Comparison of ENCODE assay signal across 9 cellular contexts in genomic region chr4:1201851-1202525, GRCh38. TPM values are rescaled to one million over a fixed set of nuclear protein-coding genes. Genes with fewer than 3 reads are reported as not detected.
DNase-seq lines count a peak whose midpoint lies in the region; ATAC-seq and TF ChIP-seq lines count a peak whose summit lies in the region.
"Had no signal": no experiment of that assay in that cellular context is flagged by ENCODE, and none has a peak within 500 bp of the region (broad histone marks: within the 10 kb centered on the region; RNA-seq: fewer than 3 reads in every experiment).

No MANE protein-coding gene starts in this region.

- H3K27me3 ChIP-seq in Peyer's patch (no peaks in the 10 kb centered on the region), MG63 (no peaks in the 10 kb centered on the region)

- H3K36me3 ChIP-seq in Peyer's patch (no peaks in the 10 kb centered on the region), MG63 (no peaks in the 10 kb centered on the region)

- intact Hi-C loops in lower leg skin (cut with DNase I; ENCODE audit: low total_unique reads): no loop called here

- ATAC-seq in GM21529 (IDR thresholded peaks at IDR 0.05; ENCODE audit: unreplicated experiment): peak; percentile 22

- WGBS in lower leg skin, 2 donors: 70 to 77% methylated on average over 26 of the region's 26 CpGs

- peak; percentile 16 to 29 for TF ChIP-seq POLR2A in Peyer's patch (IDR thresholded peaks at IDR 0.05)
- no peak for TF ChIP-seq POLR2A in lower leg skin (IDR thresholded peaks at IDR 0.05)

- H3K27ac ChIP-seq in Peyer's patch: peak overlapping the region; percentile 87 to 92 (median 90)
- H3K27ac ChIP-seq: VCaP had no signal

- H3K9me3 ChIP-seq in Peyer's patch (no peaks in the 10 kb centered on the region), MG63 (no peaks in the 10 kb centered on the region)

- no peak for TF ChIP-seq CTCF in Peyer's patch (IDR thresholded peaks at IDR 0.05)
- TF ChIP-seq CTCF in lower leg skin (IDR thresholded peaks at IDR 0.05): no peak

- DNase-seq in Peyer's patch (peak; percentile 74 to 95 (median 90)), lower leg skin (ENCODE audit: low spot score in 2 of 2) (peak; percentile 73 to 92), NCI-H1417 (lab: John Stamatoyannopoulos, UW) (no peak), MG63 (no peak), NAMALWA (ENCODE audit: low spot score) (no peak)
- DNase-seq in activated naive CD4-positive, alpha-beta T cell treated with anti-CD3 and anti-CD28 coated beads, Interleukin-2, amount 50 U/mL, for 16 hours: peak; percentile 71
- peak; percentile 60 to 64 for DNase-seq in stimulated activated CD8-positive, alpha-beta memory T cell treated with anti-CD3 and anti-CD28 coated beads, Interleukin-15, amount 100 ng/mL, for 4 hours (ENCODE audit: low read depth in 2 of 2)

- peaks cover 11 to 56% (median 30%) of the 10 kb centered on the region in 4 donors for H3K4me1 ChIP-seq in Peyer's patch

- H3K4me3 ChIP-seq in Peyer's patch (peak overlapping the region; percentile 10 to 52 (median 47)), lower leg skin (ENCODE audit: low read depth, poor library complexity, severe bottlenecking) (no peak overlapping the region), MG63 (no peak overlapping the region)

RNA-seq across cellular contexts. Expression of gene SPON2, which starts 29.6 kb away (rescaled TPM):
- 100 to 1,000 TPM in 3 of 4 donors, 10 to 100 TPM in 1; 64.3 to 519 (median 165) TPM for total RNA-seq in Peyer's patch
- total RNA-seq in lower leg skin: 10 to 100 TPM; 19.1 to 39.8 (median 32.8) TPM
- 26.0 and 43.1 TPM in 2 replicates for total RNA-seq in MG63 (2014; rRNA removed; shearing (Covaris generic); ENCODE audit: low replicate concordance)

RNA-seq across cellular contexts. Expression of gene CTBP1, which starts 46.9 kb away (rescaled TPM):
- total RNA-seq in Peyer's patch: 100 to 1,000 TPM; 245 to 371 (median 288) TPM
- 100 to 1,000 TPM; 124 to 195 (median 148) TPM for total RNA-seq in lower leg skin
- total RNA-seq in MG63 (2014; rRNA removed; shearing (Covaris generic); ENCODE audit: low replicate concordance): 114 and 178 TPM in 2 replicates

Comparison
In these comparisons a context has a peak if more than half of its experiments do, and no peak if none do; other contexts are left out.
1. DNase-seq: peak in Peyer's patch (3 of 3), activated naive CD4-positive, alpha-beta T cell treated with anti-CD3 and anti-CD28 coated beads, Interleukin-2, amount 50 U/mL, for 16 hours (single experiment), lower leg skin (2 of 2) and stimulated activated CD8-positive, alpha-beta memory T cell treated with anti-CD3 and anti-CD28 coated beads, Interleukin-15, amount 100 ng/mL, for 4 hours (2 of 2); none in NCI-H1417 (0 of 3), MG63 (single experiment) and NAMALWA (single experiment).
2. H3K4me3 ChIP-seq: peak in Peyer's patch (4 of 4); none in lower leg skin (single experiment) and MG63 (single experiment).
3. POLR2A ChIP-seq: peak in Peyer's patch (2 of 2); none in lower leg skin (0 of 2).